20 cellular contexts compared by ENCODE assay signal in genomic region chrX:131723646-131724045, GRCh38.
DNase-seq lines count a peak whose midpoint lies in the region; ATAC-seq, FAIRE-seq and TF ChIP-seq lines count a peak whose summit lies in the region.
"Had no signal": no experiment of that assay in that cellular context is flagged by ENCODE, and none has a peak within 500 bp of the region (broad histone marks: within the 10 kb centered on the region; RNA-seq: fewer than 3 reads in every experiment).

No MANE protein-coding gene starts in this region.

- H3K9ac ChIP-seq in K562 (ENCODE audit: insufficient read depth in 1 of 2, low read depth in 2 of 2, low read length in 2 of 2), result no peak overlapping the region
- H3K9ac ChIP-seq: BLaER1 treated with 17β-estradiol and CSF1 and Interleukin-3, amounts not matched to agents 10 nM and 100 nM had no signal

- no peak for TF ChIP-seq POLR2A in K562 (conservative IDR thresholded peaks at IDR 0.05)

- no peak for FAIRE-seq in K562 (lab: Jason Lieb, UNC)
- FAIRE-seq: A549, GM12892, H54 had no signal

- H3K4me1 ChIP-seq in BE2C, result no peaks in the 10 kb centered on the region
- H3K4me1 ChIP-seq in HEK293 (ENCODE audit: control insufficient read depth, insufficient read depth, low read length), result no peaks in the 10 kb centered on the region
- H3K4me1 ChIP-seq in K562 (replicated peaks in 1 of 2; ENCODE audit: control insufficient read depth in 2 of 2, insufficient read depth in 2 of 2, low read length in 2 of 2), result no peaks in the 10 kb centered on the region
- H3K4me1 ChIP-seq: A549, HAP-1 had no signal

- no peak for TF ChIP-seq CTCF in BE2C (IDR thresholded peaks at IDR 0.05; ENCODE audit: low read depth, low read length)
- TF ChIP-seq CTCF in HEK293 (tag by site-specific recombination; IDR thresholded peaks at IDR 0.05), result no peak
- no peak for TF ChIP-seq CTCF in K562 (IDR thresholded peaks at IDR 0.05 in 2 of 3, conservative IDR thresholded peaks at IDR 0.05 in 1 of 3; ENCODE audit: insufficient read depth in 2 of 3, low read depth in 1 of 3, low read length in 3 of 3)

- no peak overlapping the region for H3K4me2 ChIP-seq in K562 (ENCODE audit: insufficient read depth, low read length)
- H3K4me2 ChIP-seq: A549; BLaER1 treated with 17β-estradiol and CSF1 and Interleukin-3, amounts not matched to agents 10 nM and 100 nM had no signal

- H3K9me1 ChIP-seq in K562 (ENCODE audit: control insufficient read depth, insufficient read depth, low read length), result no peaks in the 10 kb centered on the region

- H3K27ac ChIP-seq in HEK293 (ENCODE audit: extremely low read depth, low read depth, low read length), result no peak overlapping the region
- no peak overlapping the region for H3K27ac ChIP-seq in K562 (ENCODE audit: extremely low read depth, low read depth, low read length)
- H3K27ac ChIP-seq: A549; BLaER1 treated with 17β-estradiol and CSF1 and Interleukin-3, amounts not matched to agents 10 nM and 100 nM had no signal

- CTCF ChIA-PET in HEK293 (lab: Yijun Ruan, JAX), result no interaction called here
- CTCF ChIA-PET in K562 (lab: Yijun Ruan, JAX; ENCODE audit: low intra/inter-chr PET ratio), result no interaction called here

- in situ Hi-C loops in K562 (cut with MboI), result no loop called here

- POLR2A ChIA-PET in HEK293 (lab: Yijun Ruan, JAX) (no interaction called here), K562 (lab: Yijun Ruan, JAX) (no interaction called here)

- intact Hi-C loops in K562 (cut with micrococcal nuclease), result no loop called here

- H3K9me3 ChIP-seq in BE2C (no peaks in the 10 kb centered on the region), HEK293 (ENCODE audit: control insufficient read depth, insufficient read depth, low read depth, low read length) (no peaks in the 10 kb centered on the region; the same call in 1 of the 2 replicates), K562 (replicated peaks; ENCODE audit: control insufficient read depth, insufficient read depth, low read depth, low read length) (peaks cover 7% of the 10 kb centered on the region; the same call in 1 of the 2 replicates)

- no peaks in the 10 kb centered on the region for H3K27me3 ChIP-seq in BE2C
- no peaks in the 10 kb centered on the region for H3K27me3 ChIP-seq in K562 (ENCODE audit: control insufficient read depth in 2 of 2, insufficient read depth in 2 of 2, low read length in 2 of 2)

- H3K4me3 ChIP-seq in BE2C (ENCODE audit: low read depth, low read length), result no peak overlapping the region
- no peak overlapping the region for H3K4me3 ChIP-seq in HEK293 (ENCODE audit: low read depth, low read length)
- H3K4me3 ChIP-seq in K562, result no peak overlapping the region
- H3K4me3 ChIP-seq: A549; BLaER1 treated with 17β-estradiol and CSF1 and Interleukin-3, amounts not matched to agents 10 nM and 100 nM; HAP-1 had no signal

- DNase-seq in BE2C (peak; percentile 19), K562 (ENCODE audit: extremely low read depth in 1 of 4, low spot score in 3 of 4) (no peak), AML-193 (lab: John Stamatoyannopoulos, UW) (no peak), anterior cingulate cortex (lab: John Stamatoyannopoulos, UW) (no peak)
- DNase-seq: 8988T; Calu3; CD4-positive, alpha-beta T cell; CD8-positive, alpha-beta memory T cell; COR-L47; DMS53; DMS79 treated with DMSO at 0.1 percent for 48 hours; GF-D8; GOT3 had no signal

- ATAC-seq in K562 (no peak), HG03196 (IDR thresholded peaks at IDR 0.05; ENCODE audit: unreplicated experiment) (no peak)
- ATAC-seq: A549 had no signal

- H3K36me3 ChIP-seq in BE2C, result no peaks in the 10 kb centered on the region
- H3K36me3 ChIP-seq in HEK293 (ENCODE audit: control insufficient read depth in 2 of 2, insufficient read depth in 1 of 2, low read length in 2 of 2), result no peaks in the 10 kb centered on the region; a peak in 1 of 3 replicates
- no peaks in the 10 kb centered on the region for H3K36me3 ChIP-seq in K562 (ENCODE audit: control insufficient read depth, insufficient read depth, low read length)

- no peaks in the 10 kb centered on the region for H4K20me1 ChIP-seq in K562 (replicated peaks; ENCODE audit: control insufficient read depth, insufficient read depth, low read length)

- TF ChIP-seq EP300 in K562 (IDR thresholded peaks at IDR 0.05; ENCODE audit: low read length), result no peak

- no peaks in the 10 kb centered on the region for H3K79me2 ChIP-seq in K562 (ENCODE audit: control insufficient read depth, insufficient read depth, low read length)

- no peak overlapping the region for H2AFZ ChIP-seq in K562 (ENCODE audit: low read depth, low read length)

- no TSS peak for BruUV-seq in K562 (replicated peaks; lab: Mats Ljungman, UMichigan)

- no peak for TF ChIP-seq RAD21 in K562 (CRISPR knock-in tag; conservative IDR thresholded peaks at IDR 0.05 in 1 of 2, IDR thresholded peaks at IDR 0.05 in 1 of 2)

- WGBS in K562 (ENCODE audit: insufficient coverage, low coverage, missing lambda C conversion rate), result 50% methylated on average over 1 of the region's 1 CpG

TF ChIP-seq in HEK293, 187 proteins besides CTCF, POLR2A, EP300 and RAD21:
- TF ChIP-seq ZEB2 (tag by site-specific recombination; IDR thresholded peaks at IDR 0.05) (no peak), ZNF350 (tag by site-specific recombination; IDR thresholded peaks at IDR 0.05) (peak; percentile 26; the same call in 1 of the 2 replicates)

TF ChIP-seq in K562, 482 proteins besides CTCF, POLR2A, EP300 and RAD21 (continues in another document):
- TF ChIP-seq HNRNPUL1 (IDR thresholded peaks at IDR 0.05; ENCODE audit: low read length), result no peak
- TF ChIP-seq PRMT5 (CRISPR knock-in tag; IDR thresholded peaks at IDR 0.05), result no peak
- TF ChIP-seq IRF2 (CRISPR knock-in tag; IDR thresholded peaks at IDR 0.05), result no peak
- TF ChIP-seq MNT (conservative IDR thresholded peaks at IDR 0.05), result no peak
- TF ChIP-seq ZHX1 (conservative IDR thresholded peaks at IDR 0.05; ENCODE audit: low read length), result no peak
- no peak for TF ChIP-seq KDM2B (CRISPR knock-in tag; IDR thresholded peaks at IDR 0.05)
- TF ChIP-seq, protein P1, sequence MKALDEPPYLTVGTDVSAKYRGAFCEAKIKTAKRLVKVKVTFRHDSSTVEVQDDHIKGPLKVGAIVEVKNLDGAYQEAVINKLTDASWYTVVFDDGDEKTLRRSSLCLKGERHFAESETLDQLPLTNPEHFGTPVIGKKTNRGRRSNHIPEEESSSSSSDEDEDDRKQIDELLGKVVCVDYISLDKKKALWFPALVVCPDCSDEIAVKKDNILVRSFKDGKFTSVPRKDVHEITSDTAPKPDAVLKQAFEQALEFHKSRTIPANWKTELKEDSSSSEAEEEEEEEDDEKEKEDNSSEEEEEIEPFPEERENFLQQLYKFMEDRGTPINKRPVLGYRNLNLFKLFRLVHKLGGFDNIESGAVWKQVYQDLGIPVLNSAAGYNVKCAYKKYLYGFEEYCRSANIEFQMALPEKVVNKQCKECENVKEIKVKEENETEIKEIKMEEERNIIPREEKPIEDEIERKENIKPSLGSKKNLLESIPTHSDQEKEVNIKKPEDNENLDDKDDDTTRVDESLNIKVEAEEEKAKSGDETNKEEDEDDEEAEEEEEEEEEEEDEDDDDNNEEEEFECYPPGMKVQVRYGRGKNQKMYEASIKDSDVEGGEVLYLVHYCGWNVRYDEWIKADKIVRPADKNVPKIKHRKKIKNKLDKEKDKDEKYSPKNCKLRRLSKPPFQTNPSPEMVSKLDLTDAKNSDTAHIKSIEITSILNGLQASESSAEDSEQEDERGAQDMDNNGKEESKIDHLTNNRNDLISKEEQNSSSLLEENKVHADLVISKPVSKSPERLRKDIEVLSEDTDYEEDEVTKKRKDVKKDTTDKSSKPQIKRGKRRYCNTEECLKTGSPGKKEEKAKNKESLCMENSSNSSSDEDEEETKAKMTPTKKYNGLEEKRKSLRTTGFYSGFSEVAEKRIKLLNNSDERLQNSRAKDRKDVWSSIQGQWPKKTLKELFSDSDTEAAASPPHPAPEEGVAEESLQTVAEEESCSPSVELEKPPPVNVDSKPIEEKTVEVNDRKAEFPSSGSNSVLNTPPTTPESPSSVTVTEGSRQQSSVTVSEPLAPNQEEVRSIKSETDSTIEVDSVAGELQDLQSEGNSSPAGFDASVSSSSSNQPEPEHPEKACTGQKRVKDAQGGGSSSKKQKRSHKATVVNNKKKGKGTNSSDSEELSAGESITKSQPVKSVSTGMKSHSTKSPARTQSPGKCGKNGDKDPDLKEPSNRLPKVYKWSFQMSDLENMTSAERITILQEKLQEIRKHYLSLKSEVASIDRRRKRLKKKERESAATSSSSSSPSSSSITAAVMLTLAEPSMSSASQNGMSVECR (CRISPR knock-in tag; IDR thresholded peaks at IDR 0.05), result no peak
- TF ChIP-seq NFIC (IDR thresholded peaks at IDR 0.05), result peak; percentile 86
- TF ChIP-seq ZNF212 (CRISPR knock-in tag; IDR thresholded peaks at IDR 0.05), result no peak
